6 cellular contexts compared by ENCODE assay signal in the genomic region with DNA sequence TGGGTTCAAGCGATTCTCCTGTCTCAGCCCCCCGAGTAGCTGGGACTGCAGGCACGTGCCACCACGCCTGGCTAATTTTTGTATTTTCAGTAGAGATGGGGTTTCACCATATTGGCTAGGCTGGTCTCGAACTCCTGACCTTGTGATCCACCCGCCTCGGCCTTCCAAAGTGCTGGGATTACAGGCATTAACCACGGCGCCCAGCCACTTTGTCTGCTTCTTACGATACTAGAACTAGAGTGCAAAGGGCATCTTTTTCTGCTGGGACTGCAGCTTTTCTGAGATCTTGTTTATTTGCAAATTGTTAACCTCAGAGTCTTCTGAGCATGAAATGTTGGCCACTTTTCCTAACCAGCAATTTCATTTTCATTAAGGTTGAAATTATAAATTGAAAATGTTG. TPM values are rescaled to one million over a fixed set of nuclear protein-coding genes. Genes with fewer than 3 reads are reported as not detected.
DNase-seq lines count a peak whose midpoint lies in the region; ATAC-seq and TF ChIP-seq lines count a peak whose summit lies in the region.
"Not testable (repeated sequence)": the region's sequence is repeated elsewhere in the genome, so short reads cannot be mapped to it uniquely, and the experiment has no call there.

No MANE protein-coding gene starts in this region.

- TF ChIP-seq CTCF in RWPE1 (conservative IDR thresholded peaks at IDR 0.05; ENCODE audit: low read depth); choroid plexus epithelial cell (conservative IDR thresholded peaks at IDR 0.05; ENCODE audit: low read depth, low read length); nephron (IDR thresholded peaks at IDR 0.05; ENCODE audit: unreplicated experiment in 3 of 3); gastrocnemius medialis (IDR thresholded peaks at IDR 0.05 in 4 of 5, conservative IDR thresholded peaks at IDR 0.05 in 1 of 5): not testable (repeated sequence)

- not testable (repeated sequence) for H3K36me3 ChIP-seq in gastrocnemius medialis

- POLR2A ChIA-PET in RWPE1 (lab: Yijun Ruan, JAX; ENCODE audit: low non-redundant PET) = not testable (repeated sequence)

- intact Hi-C loops in gastrocnemius medialis (cut with DNase I; ENCODE audit: low total_unique reads) = loop anchor here (5.0 kb wide), 1 partner anchor 76 kb away; a partner anchor contains a TSS

- H3K27ac ChIP-seq in RWPE1 = peak overlapping the region; percentile 87
- H3K27ac ChIP-seq in gastrocnemius medialis = peak overlapping the region; percentile 81 to 89 (median 88)

- H3K27me3 ChIP-seq in gastrocnemius medialis = not testable (repeated sequence)

- peak overlapping the region in 2 of 3 experiments; percentile 52 to 92 for H3K27ac Mint-ChIP-seq in nephron

- H3K4me1 Mint-ChIP-seq in nephron = peaks cover 24% of the 10 kb centered on the region

- in situ Hi-C loops in gastrocnemius medialis (cut with MboI; ENCODE audit: low sequenced_read_pairs in 4 of 4) = not testable (repeated sequence)

- H3K4me3 Mint-ChIP-seq in nephron = not testable (repeated sequence)

- not testable (repeated sequence) for TF ChIP-seq POLR2A in gastrocnemius medialis (IDR thresholded peaks at IDR 0.05)

- not testable (repeated sequence) for H3K4me3 ChIP-seq in choroid plexus epithelial cell (ENCODE audit: low read depth, low read length); gastrocnemius medialis

- CTCF ChIA-PET in RWPE1 (lab: Yijun Ruan, JAX) = interaction anchor here (0.8 kb wide), 1 partner anchor 102 kb away, joined by 3 read pairs; no protein-coding TSS in a partner anchor

- H3K9me3 Mint-ChIP-seq in nephron = not testable (repeated sequence)

- peak; percentile 46 for ATAC-seq in left lobe of liver
- not testable (repeated sequence) for ATAC-seq in gastrocnemius medialis

- H3K9me3 ChIP-seq in gastrocnemius medialis = not testable (repeated sequence)

- H3K36me3 Mint-ChIP-seq in nephron (ENCODE audit: low read depth) = peaks cover 12% of the 10 kb centered on the region

- H3K4me1 ChIP-seq in gastrocnemius medialis = not testable (repeated sequence)

- H3K27me3 Mint-ChIP-seq in nephron (ENCODE audit: low read depth) = not testable (repeated sequence)

- DNase-seq in MV-4-11 (lab: John Stamatoyannopoulos, UW) = peak; percentile 8
- not testable (repeated sequence) for DNase-seq in RWPE1 (ENCODE audit: low spot score); left lobe of liver (ENCODE audit: low spot score); gastrocnemius medialis
- peak; percentile 13 for DNase-seq in choroid plexus epithelial cell (ENCODE audit: low read depth)

RNA-seq across cellular contexts. Expression of a gene that starts 49.2 kb away (rescaled TPM):
- total RNA-seq in left lobe of liver = 31.6 TPM
- total RNA-seq in gastrocnemius medialis = 10 to 100 TPM; 22.3 to 37.8 (median 27.4) TPM

RNA-seq across cellular contexts. Expression of a gene that starts 52.8 kb away (rescaled TPM):
- total RNA-seq in left lobe of liver (24.1 TPM), gastrocnemius medialis (10 to 100 TPM; 27.0 to 50.1 (median 34.8) TPM)
